Comparison of ENCODE assay signal across 31 cellular contexts in the genomic region with DNA sequence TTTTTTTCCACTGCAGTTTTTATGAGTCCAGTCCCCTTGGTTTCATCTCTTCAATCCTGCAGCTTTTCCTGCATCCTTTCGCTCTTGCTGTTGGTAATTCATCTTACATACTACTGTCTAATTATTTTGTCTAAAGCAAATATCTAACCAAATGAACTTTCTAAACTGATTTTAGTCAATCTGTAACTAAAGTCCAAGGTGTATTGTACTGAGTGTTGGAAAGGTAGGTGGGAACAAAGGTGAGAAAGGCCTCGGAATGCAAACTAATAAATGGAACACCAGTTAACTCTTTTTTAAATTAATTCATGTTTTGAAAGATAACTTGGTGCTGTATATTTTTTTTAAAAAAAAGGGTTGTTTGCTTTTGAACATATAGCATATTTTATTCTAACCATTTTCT.
"Had no signal": no experiment of that assay in that cellular context is flagged by ENCODE, and none has a peak within 500 bp of the region (broad histone marks: within the 10 kb centered on the region; RNA-seq: fewer than 3 reads in every experiment).

No MANE protein-coding gene starts in this region.

- H3K36me3 ChIP-seq: brain microvascular endothelial cell, SJCRH30 had no signal

- H3K27me3 Mint-ChIP-seq: activated CD4-positive, alpha-beta T cell treated with anti-CD3 and anti-CD28 coated beads, Interleukin-2, amount 10 ng/mL, durations not matched to agents 24 days and 14 days; activated CD8-positive, alpha-beta T cell treated with anti-CD3 and anti-CD28 coated beads for 36 hours; activated naive CD8-positive, alpha-beta T cell treated with anti-CD3 and anti-CD28 coated beads for 36 hours; activated T-helper 17 cell treated with anti-CD3 and anti-CD28 coated beads, Interleukin-2, amount 50 U/mL, for 72 hours had no signal

- H3K4me1 ChIP-seq: SJCRH30 had no signal

- H3K27ac ChIP-seq: brain microvascular endothelial cell, KMS-11, SJCRH30, SK-N-MC had no signal

- H3K4me1 Mint-ChIP-seq: activated CD4-positive, alpha-beta T cell treated with anti-CD3 and anti-CD28 coated beads, Interleukin-2, amount 10 ng/mL, durations not matched to agents 24 days and 14 days; activated naive CD8-positive, alpha-beta T cell treated with anti-CD3 and anti-CD28 coated beads for 36 hours; activated T-helper 17 cell treated with anti-CD3 and anti-CD28 coated beads, Interleukin-2, amount 50 U/mL, for 72 hours had no signal

- H3K9me3 ChIP-seq: SJCRH30 had no signal

- H3K27me3 ChIP-seq: brain microvascular endothelial cell, SJCRH30 had no signal

- H3K36me3 Mint-ChIP-seq: activated naive CD8-positive, alpha-beta T cell treated with anti-CD3 and anti-CD28 coated beads for 36 hours had no signal

- ATAC-seq: activated CD8-positive, alpha-beta T cell treated with anti-CD3 and anti-CD28 coated beads for 36 hours; activated T-cell treated with anti-CD3 and anti-CD28 coated beads, Interleukin-2, amount 50 U/mL, for 72 hours; activated T-helper 17 cell treated with anti-CD3 and anti-CD28 coated beads, Interleukin-2, amount 50 U/mL, for 72 hours; Panc1 had no signal

- H3K4me3 ChIP-seq: SJCRH30, SK-N-MC had no signal

- DNase-seq: activated CD4-positive, alpha-beta T cell treated with anti-CD3 and anti-CD28 coated beads, Interleukin-2, amount 10 ng/mL, durations not matched to agents 24 days and 14 days; activated CD4-positive, alpha-beta T cell treated with anti-CD3 and anti-CD28 coated beads, Interleukin-2, amount 50 U/mL, for 4 hours; activated CD8-positive, alpha-beta T cell treated with anti-CD3 and anti-CD28 coated beads for 36 hours; activated effector memory CD4-positive, alpha-beta T cell treated with anti-CD3 and anti-CD28 coated beads, Interleukin-2, amount 50 U/mL, for 16 hours; activated naive CD4-positive, alpha-beta T cell; activated naive CD4-positive, alpha-beta T cell treated with anti-CD3 and anti-CD28 coated beads, Interleukin-2, amount 50 U/mL, for 16 hours; activated naive CD8-positive, alpha-beta T cell treated with anti-CD3 and anti-CD28 coated beads for 36 hours; activated T-cell treated with anti-CD3 and anti-CD28 coated beads, Interleukin-2, amount 50 U/mL, for 1 hour; activated T-cell treated with anti-CD3 and anti-CD28 coated beads, Interleukin-2, amount 50 U/mL, for 72 hours; amniotic stem cell; aorta; brain microvascular endothelial cell; central memory CD4-positive, alpha-beta T cell; NCI-H1092 treated with DMSO at 0.1 percent for 48 hours; NCI-H1417; NCI-H146; NCI-H187; NCI-H2029 treated with DMSO at 0.1 percent for 48 hours; NCI-H2107; NCI-H2171; NCI-H446; NCI-H510A treated with DMSO at 0.1 percent for 48 hours; NCI-H526 treated with DMSO at 0.1 percent for 48 hours; NCI-H82; SHP77; SJCRH30 had no signal

- H3K4me2 ChIP-seq: KMS-11 had no signal

- H3K27ac Mint-ChIP-seq: activated CD4-positive, alpha-beta T cell treated with anti-CD3 and anti-CD28 coated beads, Interleukin-2, amount 10 ng/mL, durations not matched to agents 24 days and 14 days; activated CD8-positive, alpha-beta T cell treated with anti-CD3 and anti-CD28 coated beads for 36 hours; activated naive CD8-positive, alpha-beta T cell treated with anti-CD3 and anti-CD28 coated beads for 36 hours; activated T-cell treated with anti-CD3 and anti-CD28 coated beads, Interleukin-2, amount 50 U/mL, for 72 hours; activated T-helper 17 cell treated with anti-CD3 and anti-CD28 coated beads, Interleukin-2, amount 50 U/mL, for 72 hours; T-helper 2 cell treated with Interferon-gamma antibody and Interleukin-4, amounts not matched to agents 5 μg/mL and 100 μg/mL, for 36 hours had no signal

- H3K4me3 Mint-ChIP-seq: activated CD4-positive, alpha-beta T cell treated with anti-CD3 and anti-CD28 coated beads, Interleukin-2, amount 10 ng/mL, durations not matched to agents 24 days and 14 days; activated CD8-positive, alpha-beta T cell treated with anti-CD3 and anti-CD28 coated beads for 36 hours; activated naive CD8-positive, alpha-beta T cell treated with anti-CD3 and anti-CD28 coated beads for 36 hours; activated T-cell treated with anti-CD3 and anti-CD28 coated beads, Interleukin-2, amount 50 U/mL, for 72 hours; activated T-helper 17 cell treated with anti-CD3 and anti-CD28 coated beads, Interleukin-2, amount 50 U/mL, for 72 hours; T-helper 2 cell treated with Interferon-gamma antibody and Interleukin-4, amounts not matched to agents 5 μg/mL and 100 μg/mL, for 36 hours had no signal
